Comparison of ENCODE assay signal across 1 cellular context in the genomic region with DNA sequence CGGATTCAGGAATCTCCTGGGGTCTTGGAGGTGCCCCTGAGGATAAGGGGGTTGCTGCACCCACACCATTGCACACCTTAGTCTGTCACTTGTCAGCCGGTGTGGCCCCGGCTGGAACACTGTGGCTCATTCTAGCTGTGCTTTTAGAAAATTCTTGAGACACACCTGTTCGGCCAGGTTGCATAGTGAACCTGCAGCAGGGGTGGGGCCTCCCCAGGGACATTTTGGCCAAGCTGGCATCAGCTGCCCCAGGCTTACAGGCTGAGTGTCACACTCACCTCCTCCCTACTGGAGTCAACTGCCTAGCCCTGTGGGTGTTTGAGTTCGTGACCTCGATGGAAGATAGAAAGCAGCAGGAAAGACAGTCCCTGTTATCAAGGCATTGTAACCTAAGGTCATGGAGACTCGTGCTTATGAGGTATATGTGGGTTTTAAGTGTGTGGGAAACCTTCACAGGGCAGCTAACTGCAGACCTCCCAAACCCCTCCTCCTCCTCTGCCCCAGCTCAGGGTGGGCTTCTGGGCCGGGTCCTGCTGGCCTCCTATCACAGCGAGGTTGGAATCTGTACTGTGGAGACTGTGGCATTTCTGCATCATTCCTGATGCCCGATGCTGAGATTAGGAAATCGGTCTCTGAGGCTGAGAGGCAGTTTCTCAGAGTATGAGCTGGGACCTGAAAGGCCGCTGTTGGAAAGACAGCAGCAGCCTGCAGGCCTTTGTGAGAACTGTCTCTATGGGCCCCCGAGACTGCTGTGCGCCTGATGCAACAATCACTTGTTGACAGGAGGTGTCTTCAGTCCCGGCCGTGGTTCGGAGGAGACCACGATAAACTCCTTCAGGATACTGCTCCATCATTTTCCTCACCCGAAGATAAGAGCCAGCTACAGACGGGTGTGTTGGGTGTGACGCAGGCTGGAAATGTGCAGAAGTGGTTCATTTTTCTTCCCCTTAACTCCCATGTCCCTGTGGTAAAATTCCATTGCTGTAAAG.
A peak's percentile ranks its signal among the peaks of the same experiment; 100 is the strongest.
TF ChIP-seq lines count a peak whose summit lies in the region.

No MANE protein-coding gene starts in this region.

TF ChIP-seq in K562, 482 proteins besides CTCF, POLR2A, EP300 and RAD21 (continued from another document and continues in another):
- TF ChIP-seq, protein P1, sequence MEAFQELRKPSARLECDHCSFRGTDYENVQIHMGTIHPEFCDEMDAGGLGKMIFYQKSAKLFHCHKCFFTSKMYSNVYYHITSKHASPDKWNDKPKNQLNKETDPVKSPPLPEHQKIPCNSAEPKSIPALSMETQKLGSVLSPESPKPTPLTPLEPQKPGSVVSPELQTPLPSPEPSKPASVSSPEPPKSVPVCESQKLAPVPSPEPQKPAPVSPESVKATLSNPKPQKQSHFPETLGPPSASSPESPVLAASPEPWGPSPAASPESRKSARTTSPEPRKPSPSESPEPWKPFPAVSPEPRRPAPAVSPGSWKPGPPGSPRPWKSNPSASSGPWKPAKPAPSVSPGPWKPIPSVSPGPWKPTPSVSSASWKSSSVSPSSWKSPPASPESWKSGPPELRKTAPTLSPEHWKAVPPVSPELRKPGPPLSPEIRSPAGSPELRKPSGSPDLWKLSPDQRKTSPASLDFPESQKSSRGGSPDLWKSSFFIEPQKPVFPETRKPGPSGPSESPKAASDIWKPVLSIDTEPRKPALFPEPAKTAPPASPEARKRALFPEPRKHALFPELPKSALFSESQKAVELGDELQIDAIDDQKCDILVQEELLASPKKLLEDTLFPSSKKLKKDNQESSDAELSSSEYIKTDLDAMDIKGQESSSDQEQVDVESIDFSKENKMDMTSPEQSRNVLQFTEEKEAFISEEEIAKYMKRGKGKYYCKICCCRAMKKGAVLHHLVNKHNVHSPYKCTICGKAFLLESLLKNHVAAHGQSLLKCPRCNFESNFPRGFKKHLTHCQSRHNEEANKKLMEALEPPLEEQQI (IDR thresholded peaks at IDR 0.05), result no peak
- TF ChIP-seq TCF3 (CRISPR knock-in tag; IDR thresholded peaks at IDR 0.05) (peak; percentile 50), NR2C2 (CRISPR knock-in tag; IDR thresholded peaks at IDR 0.05) (no peak), NR2C2 (tag; IDR thresholded peaks at IDR 0.05) (peak; percentile 63), XRCC4 (IDR thresholded peaks at IDR 0.05; ENCODE audit: extremely low read depth, insufficient read depth, insufficient read length) (no peak), NFXL1 (CRISPR knock-in tag; IDR thresholded peaks at IDR 0.05) (no peak), TAF7 (tag; IDR thresholded peaks at IDR 0.05) (no peak), CXXC5 (CRISPR knock-in tag; IDR thresholded peaks at IDR 0.05) (peak; percentile 66), PCBP1 (IDR thresholded peaks at IDR 0.05; ENCODE audit: low read depth, low read length, poor library complexity, severe bottlenecking) (no peak), MCM5 (IDR thresholded peaks at IDR 0.05; ENCODE audit: low read depth) (no peak), NFATC3 (IDR thresholded peaks at IDR 0.05) (no peak), CEBPB (tag; IDR thresholded peaks at IDR 0.05) (0 out of 2 replicates have a peak, but pooled peaks have one; percentile 40), ARID1B (IDR thresholded peaks at IDR 0.05) (0 out of 2 replicates have a peak, but pooled peaks have one; percentile 10), RCOR1 (IDR thresholded peaks at IDR 0.05; ENCODE audit: borderline replicate concordance in 1 of 2, low read depth in 2 of 2, low read length in 2 of 2) (peak in 1 of 2 experiments; percentile 64; a peak in 2 of 4 replicates), CREM (IDR thresholded peaks at IDR 0.05; ENCODE audit: low read depth) (0 out of 2 replicates have a peak, but pooled peaks have one; percentile 4), CEBPG (CRISPR knock-in tag; IDR thresholded peaks at IDR 0.05) (peak; percentile 88), CEBPG (tag; conservative IDR thresholded peaks at IDR 0.05 in 1 of 2, IDR thresholded peaks at IDR 0.05 in 1 of 2) (peak; percentile 37 to 68; a peak in 2 of 4 replicates), GABPB2 (CRISPR knock-in tag; conservative IDR thresholded peaks at IDR 0.05) (no peak), BCL6 (CRISPR knock-in tag; IDR thresholded peaks at IDR 0.05) (no peak), ZNF239 (CRISPR knock-in tag; IDR thresholded peaks at IDR 0.05) (0 out of 2 replicates have a peak, but pooled peaks have one; percentile 39), RBM22 (IDR thresholded peaks at IDR 0.05; ENCODE audit: low read depth, low read length, poor library complexity, severe bottlenecking) (no peak), RBM39 (optimal IDR thresholded peaks at IDR 0.05; ENCODE audit: low read depth, low read length) (no peak), ZNF282 (CRISPR knock-in tag; IDR thresholded peaks at IDR 0.05) (no peak), ZC3H11A (IDR thresholded peaks at IDR 0.05; ENCODE audit: low read depth, low read length) (no peak), CTBP1 (IDR thresholded peaks at IDR 0.05; ENCODE audit: borderline replicate concordance) (peak; percentile 55; the same call in 1 of the 2 replicates), SMAD4 (CRISPR knock-in tag; conservative IDR thresholded peaks at IDR 0.05) (0 out of 2 replicates have a peak, but pooled peaks have one; percentile 39)
- TF ChIP-seq, protein P2, sequence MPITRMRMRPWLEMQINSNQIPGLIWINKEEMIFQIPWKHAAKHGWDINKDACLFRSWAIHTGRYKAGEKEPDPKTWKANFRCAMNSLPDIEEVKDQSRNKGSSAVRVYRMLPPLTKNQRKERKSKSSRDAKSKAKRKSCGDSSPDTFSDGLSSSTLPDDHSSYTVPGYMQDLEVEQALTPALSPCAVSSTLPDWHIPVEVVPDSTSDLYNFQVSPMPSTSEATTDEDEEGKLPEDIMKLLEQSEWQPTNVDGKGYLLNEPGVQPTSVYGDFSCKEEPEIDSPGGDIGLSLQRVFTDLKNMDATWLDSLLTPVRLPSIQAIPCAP (CRISPR knock-in tag; IDR thresholded peaks at IDR 0.05; ENCODE audit: borderline replicate concordance), result no peak
- TF ChIP-seq, protein P3, sequence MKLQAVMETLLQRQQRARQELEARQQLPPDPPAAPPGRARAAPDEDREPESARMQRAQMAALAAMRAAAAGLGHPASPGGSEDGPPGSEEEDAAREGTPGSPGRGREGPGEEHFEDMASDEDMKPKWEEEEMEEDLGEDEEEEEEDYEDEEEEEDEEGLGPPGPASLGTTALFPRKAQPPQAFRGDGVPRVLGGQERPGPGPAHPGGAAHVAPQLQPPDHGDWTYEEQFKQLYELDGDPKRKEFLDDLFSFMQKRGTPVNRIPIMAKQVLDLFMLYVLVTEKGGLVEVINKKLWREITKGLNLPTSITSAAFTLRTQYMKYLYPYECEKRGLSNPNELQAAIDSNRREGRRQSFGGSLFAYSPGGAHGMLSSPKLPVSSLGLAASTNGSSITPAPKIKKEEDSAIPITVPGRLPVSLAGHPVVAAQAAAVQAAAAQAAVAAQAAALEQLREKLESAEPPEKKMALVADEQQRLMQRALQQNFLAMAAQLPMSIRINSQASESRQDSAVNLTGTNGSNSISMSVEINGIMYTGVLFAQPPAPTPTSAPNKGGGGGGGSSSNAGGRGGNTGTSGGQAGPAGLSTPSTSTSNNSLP (IDR thresholded peaks at IDR 0.05; ENCODE audit: borderline replicate concordance, low read depth, low read length), result no peak
- TF ChIP-seq, protein P4, sequence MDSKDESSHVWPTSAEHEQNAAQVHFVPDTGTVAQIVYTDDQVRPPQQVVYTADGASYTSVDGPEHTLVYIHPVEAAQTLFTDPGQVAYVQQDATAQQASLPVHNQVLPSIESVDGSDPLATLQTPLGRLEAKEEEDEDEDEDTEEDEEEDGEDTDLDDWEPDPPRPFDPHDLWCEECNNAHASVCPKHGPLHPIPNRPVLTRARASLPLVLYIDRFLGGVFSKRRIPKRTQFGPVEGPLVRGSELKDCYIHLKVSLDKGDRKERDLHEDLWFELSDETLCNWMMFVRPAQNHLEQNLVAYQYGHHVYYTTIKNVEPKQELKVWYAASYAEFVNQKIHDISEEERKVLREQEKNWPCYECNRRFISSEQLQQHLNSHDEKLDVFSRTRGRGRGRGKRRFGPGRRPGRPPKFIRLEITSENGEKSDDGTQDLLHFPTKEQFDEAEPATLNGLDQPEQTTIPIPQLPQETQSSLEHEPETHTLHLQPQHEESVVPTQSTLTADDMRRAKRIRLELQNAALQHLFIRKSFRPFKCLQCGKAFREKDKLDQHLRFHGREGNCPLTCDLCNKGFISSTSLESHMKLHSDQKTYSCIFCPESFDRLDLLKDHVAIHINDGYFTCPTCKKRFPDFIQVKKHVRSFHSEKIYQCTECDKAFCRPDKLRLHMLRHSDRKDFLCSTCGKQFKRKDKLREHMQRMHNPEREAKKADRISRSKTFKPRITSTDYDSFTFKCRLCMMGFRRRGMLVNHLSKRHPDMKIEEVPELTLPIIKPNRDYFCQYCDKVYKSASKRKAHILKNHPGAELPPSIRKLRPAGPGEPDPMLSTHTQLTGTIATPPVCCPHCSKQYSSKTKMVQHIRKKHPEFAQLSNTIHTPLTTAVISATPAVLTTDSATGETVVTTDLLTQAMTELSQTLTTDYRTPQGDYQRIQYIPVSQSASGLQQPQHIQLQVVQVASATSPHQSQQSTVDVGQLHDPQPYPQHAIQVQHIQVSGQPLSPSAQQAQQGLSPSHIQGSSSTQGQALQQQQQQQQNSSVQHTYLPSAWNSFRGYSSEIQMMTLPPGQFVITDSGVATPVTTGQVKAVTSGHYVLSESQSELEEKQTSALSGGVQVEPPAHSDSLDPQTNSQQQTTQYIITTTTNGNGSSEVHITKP (IDR thresholded peaks at IDR 0.05; ENCODE audit: partially characterized antibody), result no peak
- TF ChIP-seq, protein P5, sequence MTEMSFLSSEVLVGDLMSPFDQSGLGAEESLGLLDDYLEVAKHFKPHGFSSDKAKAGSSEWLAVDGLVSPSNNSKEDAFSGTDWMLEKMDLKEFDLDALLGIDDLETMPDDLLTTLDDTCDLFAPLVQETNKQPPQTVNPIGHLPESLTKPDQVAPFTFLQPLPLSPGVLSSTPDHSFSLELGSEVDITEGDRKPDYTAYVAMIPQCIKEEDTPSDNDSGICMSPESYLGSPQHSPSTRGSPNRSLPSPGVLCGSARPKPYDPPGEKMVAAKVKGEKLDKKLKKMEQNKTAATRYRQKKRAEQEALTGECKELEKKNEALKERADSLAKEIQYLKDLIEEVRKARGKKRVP (CRISPR knock-in tag; IDR thresholded peaks at IDR 0.05), result peak; percentile 67; the same call in 1 of the 2 replicates
- TF ChIP-seq, protein P6, sequence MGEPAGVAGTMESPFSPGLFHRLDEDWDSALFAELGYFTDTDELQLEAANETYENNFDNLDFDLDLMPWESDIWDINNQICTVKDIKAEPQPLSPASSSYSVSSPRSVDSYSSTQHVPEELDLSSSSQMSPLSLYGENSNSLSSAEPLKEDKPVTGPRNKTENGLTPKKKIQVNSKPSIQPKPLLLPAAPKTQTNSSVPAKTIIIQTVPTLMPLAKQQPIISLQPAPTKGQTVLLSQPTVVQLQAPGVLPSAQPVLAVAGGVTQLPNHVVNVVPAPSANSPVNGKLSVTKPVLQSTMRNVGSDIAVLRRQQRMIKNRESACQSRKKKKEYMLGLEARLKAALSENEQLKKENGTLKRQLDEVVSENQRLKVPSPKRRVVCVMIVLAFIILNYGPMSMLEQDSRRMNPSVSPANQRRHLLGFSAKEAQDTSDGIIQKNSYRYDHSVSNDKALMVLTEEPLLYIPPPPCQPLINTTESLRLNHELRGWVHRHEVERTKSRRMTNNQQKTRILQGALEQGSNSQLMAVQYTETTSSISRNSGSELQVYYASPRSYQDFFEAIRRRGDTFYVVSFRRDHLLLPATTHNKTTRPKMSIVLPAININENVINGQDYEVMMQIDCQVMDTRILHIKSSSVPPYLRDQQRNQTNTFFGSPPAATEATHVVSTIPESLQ (CRISPR knock-in tag; IDR thresholded peaks at IDR 0.05), result no peak
- TF ChIP-seq, protein P7, sequence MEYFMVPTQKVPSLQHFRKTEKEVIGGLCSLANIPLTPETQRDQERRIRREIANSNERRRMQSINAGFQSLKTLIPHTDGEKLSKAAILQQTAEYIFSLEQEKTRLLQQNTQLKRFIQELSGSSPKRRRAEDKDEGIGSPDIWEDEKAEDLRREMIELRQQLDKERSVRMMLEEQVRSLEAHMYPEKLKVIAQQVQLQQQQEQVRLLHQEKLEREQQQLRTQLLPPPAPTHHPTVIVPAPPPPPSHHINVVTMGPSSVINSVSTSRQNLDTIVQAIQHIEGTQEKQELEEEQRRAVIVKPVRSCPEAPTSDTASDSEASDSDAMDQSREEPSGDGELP (CRISPR knock-in tag; IDR thresholded peaks at IDR 0.05; ENCODE audit: borderline replicate concordance), result peak; percentile 11; the same call in 1 of the 2 replicates
- TF ChIP-seq, protein P8, sequence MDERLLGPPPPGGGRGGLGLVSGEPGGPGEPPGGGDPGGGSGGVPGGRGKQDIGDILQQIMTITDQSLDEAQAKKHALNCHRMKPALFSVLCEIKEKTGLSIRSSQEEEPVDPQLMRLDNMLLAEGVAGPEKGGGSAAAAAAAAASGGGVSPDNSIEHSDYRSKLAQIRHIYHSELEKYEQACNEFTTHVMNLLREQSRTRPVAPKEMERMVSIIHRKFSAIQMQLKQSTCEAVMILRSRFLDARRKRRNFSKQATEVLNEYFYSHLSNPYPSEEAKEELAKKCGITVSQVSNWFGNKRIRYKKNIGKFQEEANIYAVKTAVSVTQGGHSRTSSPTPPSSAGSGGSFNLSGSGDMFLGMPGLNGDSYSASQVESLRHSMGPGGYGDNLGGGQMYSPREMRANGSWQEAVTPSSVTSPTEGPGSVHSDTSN (CRISPR knock-in tag; IDR thresholded peaks at IDR 0.05; ENCODE audit: low read depth), result no peak
- TF ChIP-seq, protein P8 (tag; conservative IDR thresholded peaks at IDR 0.05; ENCODE audit: low read depth), result peak; percentile 61; the same call in 1 of the 2 replicates
- TF ChIP-seq, protein P9, sequence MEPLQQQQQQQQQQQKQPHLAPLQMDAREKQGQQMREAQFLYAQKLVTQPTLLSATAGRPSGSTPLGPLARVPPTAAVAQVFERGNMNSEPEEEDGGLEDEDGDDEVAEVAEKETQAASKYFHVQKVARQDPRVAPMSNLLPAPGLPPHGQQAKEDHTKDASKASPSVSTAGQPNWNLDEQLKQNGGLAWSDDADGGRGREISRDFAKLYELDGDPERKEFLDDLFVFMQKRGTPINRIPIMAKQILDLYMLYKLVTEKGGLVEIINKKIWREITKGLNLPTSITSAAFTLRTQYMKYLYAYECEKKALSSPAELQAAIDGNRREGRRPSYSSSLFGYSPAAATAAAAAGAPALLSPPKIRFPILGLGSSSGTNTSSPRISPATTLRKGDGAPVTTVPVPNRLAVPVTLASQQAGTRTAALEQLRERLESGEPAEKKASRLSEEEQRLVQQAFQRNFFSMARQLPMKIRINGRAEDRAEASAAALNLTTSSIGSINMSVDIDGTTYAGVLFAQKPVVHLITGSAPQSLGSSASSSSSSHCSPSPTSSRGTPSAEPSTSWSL (CRISPR knock-in tag; IDR thresholded peaks at IDR 0.05; ENCODE audit: borderline replicate concordance), result no peak
